9 cellular contexts compared by ENCODE assay signal in the genomic region with DNA sequence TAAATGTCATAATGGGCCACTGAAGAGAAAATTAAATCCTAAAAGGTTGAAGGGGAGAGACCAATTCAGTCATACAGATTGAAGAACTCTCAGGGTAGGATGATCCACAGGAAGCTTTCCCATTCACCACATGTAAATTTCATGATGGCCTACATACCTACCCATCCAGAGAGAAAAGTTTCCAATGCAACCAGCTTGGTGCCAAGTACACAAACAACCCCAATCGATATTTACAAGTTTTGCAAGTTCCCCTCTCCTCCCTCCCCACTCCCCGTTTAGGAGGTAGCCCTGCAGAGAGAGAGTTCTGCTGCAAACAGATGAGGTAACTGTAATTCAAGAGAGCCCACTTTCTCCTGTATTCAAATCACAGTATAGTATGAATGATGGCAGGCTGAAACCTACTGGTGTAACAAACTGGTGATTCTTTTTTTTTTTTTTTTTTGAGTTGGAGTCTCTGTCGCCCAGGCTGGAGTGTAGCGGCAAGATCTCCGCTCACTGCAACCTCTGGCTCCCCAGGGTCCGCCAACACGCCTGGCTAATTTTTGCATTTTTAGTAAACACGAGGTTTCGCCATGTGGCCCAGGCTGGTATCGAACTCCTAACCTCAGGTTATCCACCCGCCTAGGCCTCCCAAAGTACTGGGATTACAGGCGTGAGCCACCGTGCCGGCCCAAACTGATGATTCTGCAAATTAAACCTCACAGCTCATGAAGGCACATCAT. TPM values are rescaled to one million over a fixed set of nuclear protein-coding genes. Genes with fewer than 3 reads are reported as not detected.
DNase-seq lines count a peak whose midpoint lies in the region; ATAC-seq and TF ChIP-seq lines count a peak whose summit lies in the region.
"Had no signal": no experiment of that assay in that cellular context is flagged by ENCODE, and none has a peak within 500 bp of the region (broad histone marks: within the 10 kb centered on the region; RNA-seq: fewer than 3 reads in every experiment).

No MANE protein-coding gene starts in this region.

- H3K9me3 Mint-ChIP-seq in activated naive CD4-positive, alpha-beta T cell treated with anti-CD3 and anti-CD28 coated beads, Interleukin-2, amount 50 U/mL, for 24 hours, result no peaks in the 10 kb centered on the region
- H3K9me3 Mint-ChIP-seq in activated B cell treated with CpG ODN at 0.5 μM for 24 hours (no peaks in the 10 kb centered on the region), glutamatergic neuron (ENCODE audit: unreplicated experiment) (no peaks in the 10 kb centered on the region)

- H3K4me3 ChIP-seq in breast epithelium, result no peak overlapping the region

- peaks cover 0 to 4% of the 10 kb centered on the region in 2 donors for H3K4me1 ChIP-seq in breast epithelium

- H3K9me3 ChIP-seq in breast epithelium, result no peaks in the 10 kb centered on the region

- no peaks in the 10 kb centered on the region for H3K27me3 Mint-ChIP-seq in activated naive CD4-positive, alpha-beta T cell treated with anti-CD3 and anti-CD28 coated beads, Interleukin-2, amount 50 U/mL, for 24 hours
- H3K27me3 Mint-ChIP-seq in activated B cell treated with CpG ODN at 0.5 μM for 24 hours (no peaks in the 10 kb centered on the region), glutamatergic neuron (ENCODE audit: unreplicated experiment) (no peaks in the 10 kb centered on the region)

- CTCF ChIA-PET in activated B cell treated with CpG ODN at 0.5 μM for 24 hours (lab: Charles Lee), result interaction anchor here (0.6 kb wide), 1 partner anchor 13 kb away, joined by 4 read pairs; no protein-coding TSS in a partner anchor

- no peak overlapping the region for H3K27ac ChIP-seq in breast epithelium

- POLR2A ChIA-PET in activated B cell treated with CpG ODN at 0.5 μM for 24 hours (lab: Charles Lee), result interaction anchor here (0.6 to 4.6 kb wide), 4 partner anchors 12 to 71 kb away, joined by 5 to 64 read pairs (median 12); no protein-coding TSS in a partner anchor

- no peak for TF ChIP-seq POLR2A in breast epithelium (IDR thresholded peaks at IDR 0.05)

- H3K4me1 Mint-ChIP-seq in activated naive CD4-positive, alpha-beta T cell treated with anti-CD3 and anti-CD28 coated beads, Interleukin-2, amount 50 U/mL, for 24 hours, result peaks cover 99% of the 10 kb centered on the region
- H3K4me1 Mint-ChIP-seq in activated B cell treated with CpG ODN at 0.5 μM for 24 hours (peaks cover 94% of the 10 kb centered on the region), glutamatergic neuron (ENCODE audit: low read depth, unreplicated experiment) (no peaks in the 10 kb centered on the region)

- intact Hi-C loops in activated B cell treated with CpG ODN at 0.5 μM for 24 hours (cut with micrococcal nuclease), result loop anchor here (1.0 to 5.0 kb wide), 3 partner anchors 12 to 1620 kb away; a partner anchor contains a TSS
- intact Hi-C loops in breast epithelium (cut with DNase I; ENCODE audit: low total_unique reads), result no loop called here

- H3K36me3 ChIP-seq in breast epithelium, result no peaks in the 10 kb centered on the region

- ATAC-seq in HG02870 (IDR thresholded peaks at IDR 0.05; ENCODE audit: unreplicated experiment), result peak; percentile 32
- ATAC-seq in activated B cell treated with CpG ODN at 0.5 μM for 24 hours (ENCODE audit: low read depth), result peak; percentile 70
- no peak for ATAC-seq in GM19467 (IDR thresholded peaks at IDR 0.05; ENCODE audit: unreplicated experiment)

- TF ChIP-seq CTCF in activated B cell treated with CpG ODN at 0.5 μM for 24 hours (IDR thresholded peaks at IDR 0.05) (no peak), glutamatergic neuron (IDR thresholded peaks at IDR 0.05; ENCODE audit: partially characterized antibody, unreplicated experiment) (no peak), breast epithelium (IDR thresholded peaks at IDR 0.05) (no peak)

- peak overlapping the region; percentile 58 for H3K4me3 Mint-ChIP-seq in activated naive CD4-positive, alpha-beta T cell treated with anti-CD3 and anti-CD28 coated beads, Interleukin-2, amount 50 U/mL, for 24 hours
- peak overlapping the region; percentile 79 for H3K4me3 Mint-ChIP-seq in activated B cell treated with CpG ODN at 0.5 μM for 24 hours
- no peak overlapping the region for H3K4me3 Mint-ChIP-seq in glutamatergic neuron (ENCODE audit: unreplicated experiment)

- no peaks in the 10 kb centered on the region for H3K27me3 ChIP-seq in breast epithelium

- no peak for DNase-seq in activated naive CD4-positive, alpha-beta T cell treated with anti-CD3 and anti-CD28 coated beads, Interleukin-2, amount 50 U/mL, for 16 hours
- DNase-seq in activated B cell treated with CpG ODN at 0.5 μM for 24 hours (peak; percentile 29), glutamatergic neuron (no peak), NCI-H524 treated with DMSO at 0.1 percent for 48 hours (lab: John Stamatoyannopoulos, UW) (no peak), breast epithelium (ENCODE audit: low spot score in 2 of 2) (no peak)
- DNase-seq: caudate nucleus had no signal

- peak overlapping the region; percentile 88 for H3K27ac Mint-ChIP-seq in activated naive CD4-positive, alpha-beta T cell treated with anti-CD3 and anti-CD28 coated beads, Interleukin-2, amount 50 U/mL, for 24 hours
- H3K27ac Mint-ChIP-seq in activated B cell treated with CpG ODN at 0.5 μM for 24 hours (peak overlapping the region; percentile 91), glutamatergic neuron (ENCODE audit: unreplicated experiment) (no peak overlapping the region)

- H3K36me3 Mint-ChIP-seq in activated naive CD4-positive, alpha-beta T cell treated with anti-CD3 and anti-CD28 coated beads, Interleukin-2, amount 50 U/mL, for 24 hours, result peaks cover 9% of the 10 kb centered on the region
- H3K36me3 Mint-ChIP-seq in activated B cell treated with CpG ODN at 0.5 μM for 24 hours (ENCODE audit: low read depth) (no peaks in the 10 kb centered on the region), glutamatergic neuron (ENCODE audit: unreplicated experiment) (no peaks in the 10 kb centered on the region)

RNA-seq across cellular contexts. Expression of a gene that starts 14.4 kb away (rescaled TPM):
- total RNA-seq in activated B cell treated with CpG ODN at 0.5 μM for 24 hours, result 47.5 and 50.4 TPM in 2 replicates
- 1.4 TPM for total RNA-seq in glutamatergic neuron (ENCODE audit: unreplicated experiment)
- total RNA-seq in breast epithelium, result 100 to 1,000 TPM in 1 of 3 donors, 10 to 100 TPM in 2; 54.1 to 163 (median 67.2) TPM

Comparison
In these comparisons a context has a peak if more than half of its experiments do, and no peak if none do; other contexts are left out.
1. RNA of a gene that starts 14.4 kb away (total RNA-seq): 54.1 to 163 TPM in breast epithelium and 47.5 to 50.4 TPM in activated B cell treated with CpG ODN at 0.5 μM for 24 hours; 1.4 TPM in glutamatergic neuron (single experiment); every median in the first group is over 10 times any median in the second.